1 cellular context compared by ENCODE assay signal in genomic region chr3:194296448-194296831, GRCh38.
TF ChIP-seq lines count a peak whose summit lies in the region.

No MANE protein-coding gene starts in this region.

TF ChIP-seq in HepG2, 621 proteins besides CTCF, POLR2A, EP300 and RAD21 (continued from another document and continues in another):
- TF ChIP-seq MAZ (IDR thresholded peaks at IDR 0.05; ENCODE audit: borderline replicate concordance, low read depth, low read length) (no peak), MAZ (CRISPR knock-in tag; IDR thresholded peaks at IDR 0.05; ENCODE audit: low read depth) (no peak), SNAPC2 (CRISPR knock-in tag; IDR thresholded peaks at IDR 0.05) (no peak), XRCC5 (optimal IDR thresholded peaks at IDR 0.05; ENCODE audit: low read length) (no peak), ZHX2 (IDR thresholded peaks at IDR 0.05; ENCODE audit: low read depth) (no peak), ZHX2 (CRISPR knock-in tag; IDR thresholded peaks at IDR 0.05; ENCODE audit: borderline replicate concordance) (no peak), TFDP1 (CRISPR knock-in tag; IDR thresholded peaks at IDR 0.05; ENCODE audit: borderline replicate concordance) (no peak), ZC3H13 (CRISPR knock-in tag; IDR thresholded peaks at IDR 0.05) (no peak), ZNF510 (CRISPR knock-in tag; IDR thresholded peaks at IDR 0.05; ENCODE audit: low read depth) (no peak), REL (CRISPR knock-in tag; conservative IDR thresholded peaks at IDR 0.05) (no peak), ATF1 (CRISPR knock-in tag; IDR thresholded peaks at IDR 0.05) (no peak), ZBTB20 (CRISPR knock-in tag; IDR thresholded peaks at IDR 0.05; ENCODE audit: borderline replicate concordance, low read depth) (0 out of 2 replicates have a peak, but pooled peaks have one; percentile 35), SP140L (CRISPR knock-in tag; IDR thresholded peaks at IDR 0.05; ENCODE audit: borderline replicate concordance) (no peak), JARID2 (CRISPR knock-in tag; IDR thresholded peaks at IDR 0.05; ENCODE audit: insufficient replicate concordance) (no peak), KLF15 (CRISPR knock-in tag; IDR thresholded peaks at IDR 0.05; ENCODE audit: borderline replicate concordance) (no peak), TEAD2 (CRISPR knock-in tag; IDR thresholded peaks at IDR 0.05) (no peak), SMARCE1 (IDR thresholded peaks at IDR 0.05; ENCODE audit: borderline replicate concordance) (no peak), ASH2L (IDR thresholded peaks at IDR 0.05; ENCODE audit: insufficient read length, low read depth, low read length) (no peak), HNRNPK (IDR thresholded peaks at IDR 0.05; ENCODE audit: low read depth, low read length, poor library complexity, severe bottlenecking) (no peak), USF2 (IDR thresholded peaks at IDR 0.05; ENCODE audit: low read depth, low read length) (no peak), USF2 (CRISPR knock-in tag; IDR thresholded peaks at IDR 0.05; ENCODE audit: borderline replicate concordance) (no peak), SIN3A (IDR thresholded peaks at IDR 0.05; ENCODE audit: borderline replicate concordance, low read depth, low read length) (no peak), ZNF563 (CRISPR knock-in tag; IDR thresholded peaks at IDR 0.05) (no peak), ZNF775 (CRISPR knock-in tag; IDR thresholded peaks at IDR 0.05; ENCODE audit: borderline replicate concordance) (no peak), THAP8 (CRISPR knock-in tag; IDR thresholded peaks at IDR 0.05; ENCODE audit: borderline replicate concordance) (no peak), ZBTB42 (CRISPR knock-in tag; IDR thresholded peaks at IDR 0.05) (no peak), IRF9 (CRISPR knock-in tag; IDR thresholded peaks at IDR 0.05; ENCODE audit: borderline replicate concordance) (no peak), MED1 (CRISPR knock-in tag; IDR thresholded peaks at IDR 0.05) (no peak), TEAD3 (CRISPR knock-in tag; optimal IDR thresholded peaks at IDR 0.05; ENCODE audit: borderline replicate concordance) (peak; percentile 31), HNRNPL (IDR thresholded peaks at IDR 0.05; ENCODE audit: low read depth, low read length) (0 out of 2 replicates have a peak, but pooled peaks have one; percentile 63), RFX3 (CRISPR knock-in tag; IDR thresholded peaks at IDR 0.05) (no peak), ZBTB2 (CRISPR knock-in tag; IDR thresholded peaks at IDR 0.05; ENCODE audit: low read depth) (no peak), SALL1 (CRISPR knock-in tag; IDR thresholded peaks at IDR 0.05) (0 out of 2 replicates have a peak, but pooled peaks have one; percentile 3), FOXK1 (CRISPR knock-in tag; IDR thresholded peaks at IDR 0.05; ENCODE audit: borderline replicate concordance, low read depth) (no peak), KDM1A (CRISPR knock-in tag; IDR thresholded peaks at IDR 0.05) (no peak), ZNF296 (CRISPR knock-in tag; conservative IDR thresholded peaks at IDR 0.05) (no peak), MTA1 (CRISPR knock-in tag; IDR thresholded peaks at IDR 0.05; ENCODE audit: borderline replicate concordance) (no peak), RFX5 (IDR thresholded peaks at IDR 0.05; ENCODE audit: low read depth, low read length) (no peak)
- TF ChIP-seq, protein P1, sequence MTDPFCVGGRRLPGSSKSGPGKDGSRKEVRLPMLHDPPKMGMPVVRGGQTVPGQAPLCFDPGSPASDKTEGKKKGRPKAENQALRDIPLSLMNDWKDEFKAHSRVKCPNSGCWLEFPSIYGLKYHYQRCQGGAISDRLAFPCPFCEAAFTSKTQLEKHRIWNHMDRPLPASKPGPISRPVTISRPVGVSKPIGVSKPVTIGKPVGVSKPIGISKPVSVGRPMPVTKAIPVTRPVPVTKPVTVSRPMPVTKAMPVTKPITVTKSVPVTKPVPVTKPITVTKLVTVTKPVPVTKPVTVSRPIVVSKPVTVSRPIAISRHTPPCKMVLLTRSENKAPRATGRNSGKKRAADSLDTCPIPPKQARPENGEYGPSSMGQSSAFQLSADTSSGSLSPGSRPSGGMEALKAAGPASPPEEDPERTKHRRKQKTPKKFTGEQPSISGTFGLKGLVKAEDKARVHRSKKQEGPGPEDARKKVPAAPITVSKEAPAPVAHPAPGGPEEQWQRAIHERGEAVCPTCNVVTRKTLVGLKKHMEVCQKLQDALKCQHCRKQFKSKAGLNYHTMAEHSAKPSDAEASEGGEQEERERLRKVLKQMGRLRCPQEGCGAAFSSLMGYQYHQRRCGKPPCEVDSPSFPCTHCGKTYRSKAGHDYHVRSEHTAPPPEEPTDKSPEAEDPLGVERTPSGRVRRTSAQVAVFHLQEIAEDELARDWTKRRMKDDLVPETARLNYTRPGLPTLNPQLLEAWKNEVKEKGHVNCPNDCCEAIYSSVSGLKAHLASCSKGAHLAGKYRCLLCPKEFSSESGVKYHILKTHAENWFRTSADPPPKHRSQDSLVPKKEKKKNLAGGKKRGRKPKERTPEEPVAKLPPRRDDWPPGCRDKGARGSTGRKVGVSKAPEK (CRISPR knock-in tag; IDR thresholded peaks at IDR 0.05; ENCODE audit: borderline replicate concordance): peak; percentile 86; the same call in 1 of the 2 replicates
- TF ChIP-seq, protein P2, sequence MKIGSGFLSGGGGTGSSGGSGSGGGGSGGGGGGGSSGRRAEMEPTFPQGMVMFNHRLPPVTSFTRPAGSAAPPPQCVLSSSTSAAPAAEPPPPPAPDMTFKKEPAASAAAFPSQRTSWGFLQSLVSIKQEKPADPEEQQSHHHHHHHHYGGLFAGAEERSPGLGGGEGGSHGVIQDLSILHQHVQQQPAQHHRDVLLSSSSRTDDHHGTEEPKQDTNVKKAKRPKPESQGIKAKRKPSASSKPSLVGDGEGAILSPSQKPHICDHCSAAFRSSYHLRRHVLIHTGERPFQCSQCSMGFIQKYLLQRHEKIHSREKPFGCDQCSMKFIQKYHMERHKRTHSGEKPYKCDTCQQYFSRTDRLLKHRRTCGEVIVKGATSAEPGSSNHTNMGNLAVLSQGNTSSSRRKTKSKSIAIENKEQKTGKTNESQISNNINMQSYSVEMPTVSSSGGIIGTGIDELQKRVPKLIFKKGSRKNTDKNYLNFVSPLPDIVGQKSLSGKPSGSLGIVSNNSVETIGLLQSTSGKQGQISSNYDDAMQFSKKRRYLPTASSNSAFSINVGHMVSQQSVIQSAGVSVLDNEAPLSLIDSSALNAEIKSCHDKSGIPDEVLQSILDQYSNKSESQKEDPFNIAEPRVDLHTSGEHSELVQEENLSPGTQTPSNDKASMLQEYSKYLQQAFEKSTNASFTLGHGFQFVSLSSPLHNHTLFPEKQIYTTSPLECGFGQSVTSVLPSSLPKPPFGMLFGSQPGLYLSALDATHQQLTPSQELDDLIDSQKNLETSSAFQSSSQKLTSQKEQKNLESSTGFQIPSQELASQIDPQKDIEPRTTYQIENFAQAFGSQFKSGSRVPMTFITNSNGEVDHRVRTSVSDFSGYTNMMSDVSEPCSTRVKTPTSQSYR (CRISPR knock-in tag; IDR thresholded peaks at IDR 0.05; ENCODE audit: borderline replicate concordance): 0 out of 2 replicates have a peak, but pooled peaks have one; percentile 18
- TF ChIP-seq, protein P3, sequence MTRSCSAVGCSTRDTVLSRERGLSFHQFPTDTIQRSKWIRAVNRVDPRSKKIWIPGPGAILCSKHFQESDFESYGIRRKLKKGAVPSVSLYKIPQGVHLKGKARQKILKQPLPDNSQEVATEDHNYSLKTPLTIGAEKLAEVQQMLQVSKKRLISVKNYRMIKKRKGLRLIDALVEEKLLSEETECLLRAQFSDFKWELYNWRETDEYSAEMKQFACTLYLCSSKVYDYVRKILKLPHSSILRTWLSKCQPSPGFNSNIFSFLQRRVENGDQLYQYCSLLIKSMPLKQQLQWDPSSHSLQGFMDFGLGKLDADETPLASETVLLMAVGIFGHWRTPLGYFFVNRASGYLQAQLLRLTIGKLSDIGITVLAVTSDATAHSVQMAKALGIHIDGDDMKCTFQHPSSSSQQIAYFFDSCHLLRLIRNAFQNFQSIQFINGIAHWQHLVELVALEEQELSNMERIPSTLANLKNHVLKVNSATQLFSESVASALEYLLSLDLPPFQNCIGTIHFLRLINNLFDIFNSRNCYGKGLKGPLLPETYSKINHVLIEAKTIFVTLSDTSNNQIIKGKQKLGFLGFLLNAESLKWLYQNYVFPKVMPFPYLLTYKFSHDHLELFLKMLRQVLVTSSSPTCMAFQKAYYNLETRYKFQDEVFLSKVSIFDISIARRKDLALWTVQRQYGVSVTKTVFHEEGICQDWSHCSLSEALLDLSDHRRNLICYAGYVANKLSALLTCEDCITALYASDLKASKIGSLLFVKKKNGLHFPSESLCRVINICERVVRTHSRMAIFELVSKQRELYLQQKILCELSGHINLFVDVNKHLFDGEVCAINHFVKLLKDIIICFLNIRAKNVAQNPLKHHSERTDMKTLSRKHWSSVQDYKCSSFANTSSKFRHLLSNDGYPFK (CRISPR knock-in tag; IDR thresholded peaks at IDR 0.05; ENCODE audit: borderline replicate concordance): no peak
